Comparison of ENCODE assay signal across 8 cellular contexts in the genomic region with DNA sequence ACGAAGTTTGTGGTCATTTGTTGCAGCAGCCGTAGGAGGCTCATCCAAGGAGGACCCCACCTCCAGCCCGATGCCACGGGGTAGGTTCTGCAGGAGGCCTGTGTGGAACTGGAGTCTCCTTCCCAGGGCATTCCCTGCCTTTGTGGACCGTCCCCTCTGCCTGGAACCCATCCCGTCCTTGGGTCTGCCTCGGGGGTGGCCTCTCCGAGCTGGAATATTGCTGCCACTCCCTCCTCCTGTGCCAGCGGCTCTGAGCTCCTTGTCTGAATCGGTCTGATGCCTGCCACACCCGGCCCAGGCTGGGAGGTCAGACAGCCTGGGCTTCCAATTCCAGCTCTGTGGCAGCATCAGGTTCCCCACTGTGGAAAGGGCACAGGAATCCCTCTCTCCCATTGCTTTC. TPM values are rescaled to one million over a fixed set of nuclear protein-coding genes. Genes with fewer than 3 reads are reported as not detected.
"Had no signal": no experiment of that assay in that cellular context is flagged by ENCODE, and none has a peak within 500 bp of the region (broad histone marks: within the 10 kb centered on the region; RNA-seq: fewer than 3 reads in every experiment).

No MANE protein-coding gene starts in this region.

- FAIRE-seq: G401.6, GM12878, GM12891, GM18507, GM19239 had no signal

- H3K4me3 ChIP-seq: GM12878 had no signal

- DNase-seq: GDM1, GF-D8 had no signal

RNA-seq across cellular contexts. Expression of a gene that starts 18.8 kb away (rescaled TPM):
- total RNA-seq: G401, GM12878 had no signal
- polyA plus RNA-seq: GM12878 had no signal

RNA-seq across cellular contexts. Expression of a gene that starts 25.3 kb away (rescaled TPM):
- total RNA-seq: G401, GM12878 had no signal
- polyA plus RNA-seq: GM12878 had no signal
